15 cellular contexts compared by ENCODE assay signal in genomic region chr13:41848435-41849255, GRCh38.
DNase-seq lines count a peak whose midpoint lies in the region; ATAC-seq, FAIRE-seq and TF ChIP-seq lines count a peak whose summit lies in the region.
"Had no signal": no experiment of that assay in that cellular context is flagged by ENCODE, and none has a peak within 500 bp of the region (broad histone marks: within the 10 kb centered on the region; RNA-seq: fewer than 3 reads in every experiment).

No MANE protein-coding gene starts in this region.

- no peak for TF ChIP-seq POLR2A in GM12891 (IDR thresholded peaks at IDR 0.05; ENCODE audit: low read depth, low read length)

- peaks cover 12% of the 10 kb centered on the region for H3K36me3 Mint-ChIP-seq in natural killer cell
- peaks cover 3% of the 10 kb centered on the region for H3K36me3 Mint-ChIP-seq in natural killer cell treated with Interleukin-12 subunit alpha and Interleukin-12 subunit beta and Interleukin-15 and Interleukin-18, amount 100 ng/mL, for 72 hours

- H3K9me3 Mint-ChIP-seq in natural killer cell, result no peaks in the 10 kb centered on the region
- no peaks in the 10 kb centered on the region for H3K9me3 Mint-ChIP-seq in natural killer cell treated with Interleukin-12 subunit alpha and Interleukin-12 subunit beta and Interleukin-15 and Interleukin-18, amount 100 ng/mL, for 72 hours

- intact Hi-C loops in natural killer cell (cut with micrococcal nuclease), result no loop called here
- intact Hi-C loops in left ventricle myocardium superior (cut with micrococcal nuclease), result no loop called here
- intact Hi-C loops in aorta (cut with DNase I), result no loop called here

- no peaks in the 10 kb centered on the region for H3K36me3 ChIP-seq in aorta (ENCODE audit: control insufficient read depth in 1 of 2, insufficient read depth in 2 of 2, low read length in 1 of 2)

- FAIRE-seq in GM12891 (lab: Jason Lieb, UNC), result no peak

- peak in 2 of 3 donors; percentile 62 to 64 for ATAC-seq in natural killer cell
- ATAC-seq in natural killer cell treated with Interleukin-12 subunit alpha and Interleukin-12 subunit beta and Interleukin-15 and Interleukin-18, amount 100 ng/mL, for 72 hours, result no peak
- peak; percentile 80 for ATAC-seq in left ventricle myocardium superior
- peak; percentile 60 for ATAC-seq in aorta (ENCODE audit: low FRiP score)
- ATAC-seq in GM18511 (IDR thresholded peaks at IDR 0.05; ENCODE audit: unreplicated experiment), result no peak
- ATAC-seq: body of pancreas, HCT116, mucosa of descending colon, T-helper 17 cell had no signal

- H3K4me3 Mint-ChIP-seq in natural killer cell, result no peak overlapping the region
- no peak overlapping the region for H3K4me3 Mint-ChIP-seq in natural killer cell treated with Interleukin-12 subunit alpha and Interleukin-12 subunit beta and Interleukin-15 and Interleukin-18, amount 100 ng/mL, for 72 hours
- H3K4me3 Mint-ChIP-seq: T-helper 17 cell had no signal

- 51 to 54% methylated on average over 2 of the region's 2 CpGs for WGBS in aorta, 2 donors

- H3K27ac Mint-ChIP-seq in natural killer cell, result peak overlapping the region in 1 of 2 donors; percentile 5
- H3K27ac Mint-ChIP-seq in natural killer cell treated with Interleukin-12 subunit alpha and Interleukin-12 subunit beta and Interleukin-15 and Interleukin-18, amount 100 ng/mL, for 72 hours, result no peak overlapping the region
- H3K27ac Mint-ChIP-seq: T-helper 17 cell had no signal

- H3K4me1 ChIP-seq in aorta (ENCODE audit: control insufficient read depth in 1 of 2, insufficient read depth in 2 of 2, low read length in 2 of 2), result no peaks in the 10 kb centered on the region
- H3K4me1 ChIP-seq: body of pancreas had no signal

- H3K9me3 ChIP-seq in aorta (ENCODE audit: control insufficient read depth, low read length), result no peaks in the 10 kb centered on the region
- H3K9me3 ChIP-seq: body of pancreas, mucosa of descending colon had no signal

- no peak overlapping the region for H3K27ac ChIP-seq in aorta (ENCODE audit: low read depth in 1 of 2, low read length in 2 of 2)
- H3K27ac ChIP-seq: body of pancreas had no signal

- H3K27me3 Mint-ChIP-seq in natural killer cell (ENCODE audit: low read depth in 2 of 2), result no peaks in the 10 kb centered on the region
- no peaks in the 10 kb centered on the region for H3K27me3 Mint-ChIP-seq in natural killer cell treated with Interleukin-12 subunit alpha and Interleukin-12 subunit beta and Interleukin-15 and Interleukin-18, amount 100 ng/mL, for 72 hours
- H3K27me3 Mint-ChIP-seq: T-helper 17 cell had no signal

- no peaks in the 10 kb centered on the region for H3K27me3 ChIP-seq in aorta (ENCODE audit: control insufficient read depth in 1 of 2, insufficient read depth in 2 of 2, low read length in 1 of 2)
- H3K27me3 ChIP-seq: body of pancreas had no signal

- TF ChIP-seq CTCF in natural killer cell (IDR thresholded peaks at IDR 0.05), result no peak
- TF ChIP-seq CTCF in astrocyte of the cerebellum (IDR thresholded peaks at IDR 0.05; ENCODE audit: low read depth, low read length, missing control alignments), result peak; percentile 17

- in situ Hi-C loops in astrocyte of the cerebellum (cut with HindIII; ENCODE audit: low sequenced_read_pairs), result no loop called here

- DNase-seq in natural killer cell (no peak), astrocyte of the cerebellum (ENCODE audit: low read depth) (no peak), left ventricle myocardium superior (no peak), aorta (no peak), DMS79 (lab: John Stamatoyannopoulos, UW) (no peak), GM12891 (ENCODE audit: insufficient read length, low spot score) (no peak)
- no peak for DNase-seq in natural killer cell treated with Interleukin-12 subunit alpha and Interleukin-12 subunit beta and Interleukin-15 and Interleukin-18, amount 100 ng/mL, for 72 hours (ENCODE audit: low spot score)
- DNase-seq: body of pancreas, C1 segment of cervical spinal cord, glutamatergic neuron, mucosa of descending colon, NCI-H1105, T-helper 17 cell had no signal

- H3K4me3 ChIP-seq in astrocyte of the cerebellum (ENCODE audit: low read depth, low read length) (no peak overlapping the region), aorta (ENCODE audit: low read length in 2 of 2) (no peak overlapping the region)
- H3K4me3 ChIP-seq: body of pancreas, mucosa of descending colon had no signal

- peaks cover 6 to 12% of the 10 kb centered on the region in 2 donors for H3K4me1 Mint-ChIP-seq in natural killer cell
- H3K4me1 Mint-ChIP-seq in natural killer cell treated with Interleukin-12 subunit alpha and Interleukin-12 subunit beta and Interleukin-15 and Interleukin-18, amount 100 ng/mL, for 72 hours (ENCODE audit: low read depth in 2 of 2), result no peaks in the 10 kb centered on the region

TF ChIP-seq in GM12891, 5 proteins besides CTCF, POLR2A, EP300 and RAD21:
- TF ChIP-seq POU2F2 (IDR thresholded peaks at IDR 0.05; ENCODE audit: low read depth, low read length) (no peak), POLR2AphosphoS5 (IDR thresholded peaks at IDR 0.05; ENCODE audit: low read depth, low read length) (no peak), TAF1 (IDR thresholded peaks at IDR 0.05; ENCODE audit: low read depth, low read length) (no peak), PAX5 (IDR thresholded peaks at IDR 0.05; ENCODE audit: insufficient read depth, low read length, severe bottlenecking) (no peak), SPI1 (IDR thresholded peaks at IDR 0.05; ENCODE audit: low read depth, low read length) (no peak)

Comparison
In these comparisons a context has a peak if more than half of its experiments do, and no peak if none do; other contexts are left out.
1. ATAC-seq: peak in natural killer cell (2 of 3), left ventricle myocardium superior (single experiment) and aorta (single experiment); none in natural killer cell treated with Interleukin-12 subunit alpha and Interleukin-12 subunit beta and Interleukin-15 and Interleukin-18, amount 100 ng/mL, for 72 hours (0 of 2) and GM18511 (single experiment).